In the genomic region with DNA sequence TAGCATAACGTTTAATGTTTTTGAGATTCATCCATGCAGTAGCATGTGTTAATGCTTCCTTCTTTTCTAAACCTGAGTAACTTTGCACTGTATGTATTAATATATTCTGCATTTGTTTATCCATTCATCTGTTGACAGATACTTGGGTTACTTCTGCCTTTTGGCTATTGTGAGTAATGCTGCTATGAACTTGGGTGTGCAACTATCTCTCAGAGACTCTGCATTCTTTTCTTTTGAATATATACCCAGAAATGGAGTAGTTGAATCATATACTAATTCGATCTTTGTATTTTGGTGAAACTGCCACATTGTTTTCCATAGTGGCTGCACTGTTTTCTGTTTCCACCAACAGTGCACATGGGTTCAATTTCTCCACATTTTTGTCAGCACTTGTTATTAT, we compare ENCODE assay signal across 24 cellular contexts.
"Had no signal": no experiment of that assay in that cellular context is flagged by ENCODE, and none has a peak within 500 bp of the region (broad histone marks: within the 10 kb centered on the region; RNA-seq: fewer than 3 reads in every experiment).

No MANE protein-coding gene starts in this region.

- H3K27ac ChIP-seq: heart left ventricle, neutrophil, parathyroid adenoma, skin epidermis, tibial artery had no signal

- H3K36me3 ChIP-seq: heart left ventricle, neutrophil, tibial artery had no signal

- H3K4me3 ChIP-seq: heart left ventricle, skin epidermis, tibial artery had no signal

- H3K4me1 ChIP-seq: parathyroid adenoma, tibial artery had no signal

- H3K27me3 ChIP-seq: heart left ventricle, neutrophil had no signal

- H3K4me1 Mint-ChIP-seq: memory B cell; nephron; stimulated activated effector memory CD8-positive, alpha-beta T cell treated with anti-CD3 and anti-CD28 coated beads, Interleukin-12 subunit alpha, Interleukin-12 subunit beta, amount 100 ng/mL, for 72 hours; stimulated activated naive CD8-positive, alpha-beta T cell treated with anti-CD3 and anti-CD28 coated beads, Interleukin-15, amount 100 ng/mL, for 72 hours had no signal

- H3K9me3 ChIP-seq: neutrophil had no signal

- H2AFZ ChIP-seq: parathyroid adenoma had no signal

- H3K4me3 Mint-ChIP-seq: activated naive CD4-positive, alpha-beta T cell treated with anti-CD3 and anti-CD28 coated beads for 36 hours; activated T-cell treated with anti-CD3 and anti-CD28 coated beads, Interleukin-2, amount 50 U/mL, for 24 hours; brain; memory B cell; nephron; stimulated activated effector memory CD8-positive, alpha-beta T cell treated with anti-CD3 and anti-CD28 coated beads, Interleukin-12 subunit alpha, Interleukin-12 subunit beta, amount 100 ng/mL, for 72 hours; stimulated activated naive CD8-positive, alpha-beta T cell treated with anti-CD3 and anti-CD28 coated beads, Interleukin-15, amount 100 ng/mL, for 72 hours had no signal

- H3K27ac Mint-ChIP-seq: activated naive CD4-positive, alpha-beta T cell treated with anti-CD3 and anti-CD28 coated beads for 36 hours; activated T-cell treated with anti-CD3 and anti-CD28 coated beads, Interleukin-2, amount 50 U/mL, for 24 hours; brain; memory B cell; nephron; stimulated activated effector memory CD8-positive, alpha-beta T cell treated with anti-CD3 and anti-CD28 coated beads, Interleukin-12 subunit alpha, Interleukin-12 subunit beta, amount 100 ng/mL, for 72 hours; stimulated activated naive CD8-positive, alpha-beta T cell treated with anti-CD3 and anti-CD28 coated beads, Interleukin-15, amount 100 ng/mL, for 72 hours had no signal

- H3K9me3 Mint-ChIP-seq: activated T-cell treated with anti-CD3 and anti-CD28 coated beads, Interleukin-2, amount 50 U/mL, for 24 hours; stimulated activated effector memory CD8-positive, alpha-beta T cell treated with anti-CD3 and anti-CD28 coated beads, Interleukin-12 subunit alpha, Interleukin-12 subunit beta, amount 100 ng/mL, for 72 hours had no signal

- ATAC-seq: esophagus mucosa; heart left ventricle; left cardiac atrium; right cardiac atrium; stimulated activated effector memory CD8-positive, alpha-beta T cell treated with anti-CD3 and anti-CD28 coated beads, Interleukin-12 subunit alpha, Interleukin-12 subunit beta, amount 100 ng/mL, for 72 hours; stimulated activated naive CD8-positive, alpha-beta T cell treated with anti-CD3 and anti-CD28 coated beads, Interleukin-15, amount 100 ng/mL, for 72 hours had no signal

- H3K36me3 Mint-ChIP-seq: brain; memory B cell; stimulated activated effector memory CD8-positive, alpha-beta T cell treated with anti-CD3 and anti-CD28 coated beads, Interleukin-12 subunit alpha, Interleukin-12 subunit beta, amount 100 ng/mL, for 72 hours had no signal

- DNase-seq: activated CD4-positive, alpha-beta T cell treated with anti-CD3 and anti-CD28 coated beads, Interleukin-2, amount 50 U/mL, for 4 hours; activated CD8-positive, alpha-beta memory T cell treated with anti-CD3 and anti-CD28 coated beads for 24 hours; activated CD8-positive, alpha-beta memory T cell treated with anti-CD3 and anti-CD28 coated beads, Interleukin-2, amount 50 U/mL, for 4 hours; activated naive CD4-positive, alpha-beta T cell treated with anti-CD3 and anti-CD28 coated beads for 36 hours; activated T-cell treated with anti-CD3 and anti-CD28 coated beads, Interleukin-2, amount 50 U/mL, for 24 hours; anterior cingulate cortex; central memory CD4-positive, alpha-beta T cell; effector memory CD4-positive, alpha-beta T cell; heart left ventricle; islet precursor cell; left cardiac atrium; right cardiac atrium; stimulated activated CD4-positive, alpha-beta T cell treated with anti-CD3 and anti-CD28 coated beads, Interleukin-2, amount 100 ng/mL, for 24 hours; stimulated activated naive CD8-positive, alpha-beta T cell treated with anti-CD3 and anti-CD28 coated beads, Interleukin-15, amount 100 ng/mL, for 72 hours; T-helper 1 cell; tibial artery had no signal

- H3K9ac ChIP-seq: parathyroid adenoma had no signal

- H3K79me2 ChIP-seq: parathyroid adenoma had no signal
